8 cellular contexts compared by ENCODE assay signal in genomic region chr12:4273651-4274395, GRCh38. TPM values are rescaled to one million over a fixed set of nuclear protein-coding genes. Genes with fewer than 3 reads are reported as not detected.
DNase-seq lines count a peak whose midpoint lies in the region; ATAC-seq lines count a peak whose summit lies in the region.

CCND2 (plus strand) TSS chr12:4273762; CDS start chr12:4274041, 279 bp downstream.

- peaks cover 27% of the 10 kb centered on the region for H3K36me3 ChIP-seq in HUES64 (ENCODE audit: insufficient read depth, low read length)

- peak within 1 kb of the TSS; percentile 79 for H3K27ac ChIP-seq in HUES64 (ENCODE audit: low read depth, low read length)

- H3K27ac Mint-ChIP-seq in activated CD4-positive, alpha-beta T cell treated with anti-CD3 and anti-CD28 coated beads, Interleukin-2, amount 10 ng/mL, durations not matched to agents 24 days and 14 days = peak within 1 kb of the TSS; percentile 98

- peak; percentile 59 for ATAC-seq in left colon

- peaks cover 40% of the 10 kb centered on the region for H3K4me1 Mint-ChIP-seq in activated CD4-positive, alpha-beta T cell treated with anti-CD3 and anti-CD28 coated beads, Interleukin-2, amount 10 ng/mL, durations not matched to agents 24 days and 14 days

- WGBS in HUES64 = under 1% methylated on average over 52 of the region's 52 CpGs

- no peaks in the 10 kb centered on the region for H3K9me3 Mint-ChIP-seq in activated CD4-positive, alpha-beta T cell treated with anti-CD3 and anti-CD28 coated beads, Interleukin-2, amount 10 ng/mL, durations not matched to agents 24 days and 14 days

- peaks cover 43% of the 10 kb centered on the region for H3K27me3 ChIP-seq in HUES64 (ENCODE audit: insufficient read depth, low read length)

- H3K4me3 ChIP-seq in HUES64 (ENCODE audit: low read length) = peak within 1 kb of the TSS; percentile 96

- H3K4me1 ChIP-seq in HUES64 (ENCODE audit: insufficient read depth, low read length) = peaks cover 27% of the 10 kb centered on the region

- peak within 1 kb of the TSS; percentile 94 for H3K9ac ChIP-seq in HUES64 (ENCODE audit: low read depth, low read length)

- peak; percentile 65 to 83 for DNase-seq in NCI-H524 (lab: John Stamatoyannopoulos, UW)
- no peak for DNase-seq in NCI-H524 treated with DMSO at 0.1 percent for 48 hours (lab: John Stamatoyannopoulos, UW)
- DNase-seq in activated CD4-positive, alpha-beta T cell treated with anti-CD3 and anti-CD28 coated beads, Interleukin-2, amount 10 ng/mL, durations not matched to agents 24 days and 14 days = peak; percentile 93
- peak; percentile 65 for DNase-seq in dermis blood vessel endothelial cell
- DNase-seq in left colon = peak; percentile 89 to 96
- DNase-seq in stimulated activated CD4-positive, alpha-beta T cell treated with anti-CD3 and anti-CD28 coated beads, Interleukin-15, amount 100 ng/mL, for 48 hours (ENCODE audit: low read depth in 2 of 2) = peak; percentile 72 to 76
- DNase-seq in DMS153 (lab: John Stamatoyannopoulos, UW) = no peak

- H3K9me3 ChIP-seq in HUES64 (ENCODE audit: insufficient read depth, low read depth, low read length) = no peaks in the 10 kb centered on the region

- peak within 1 kb of the TSS; percentile 97 for H3K4me3 Mint-ChIP-seq in activated CD4-positive, alpha-beta T cell treated with anti-CD3 and anti-CD28 coated beads, Interleukin-2, amount 10 ng/mL, durations not matched to agents 24 days and 14 days

- intact Hi-C loops in activated CD4-positive, alpha-beta T cell treated with anti-CD3 and anti-CD28 coated beads, Interleukin-2, amount 10 ng/mL, durations not matched to agents 24 days and 14 days (cut with micrococcal nuclease) = loop anchor here (1.0 to 2.0 kb wide), 6 partner anchors 47 to 521 kb away; partner anchors contain the start of genes CRACR2A, PARP11 and TIGAR
- intact Hi-C loops in left colon (cut with DNase I, micrococcal nuclease) = loop anchor here in 1 of 2 donors (5.0 to 10.0 kb wide), 3 partner anchors 157 to 399 kb away; partner anchors contain the start of gene PARP11

- peaks cover 1% of the 10 kb centered on the region for H3K27me3 Mint-ChIP-seq in activated CD4-positive, alpha-beta T cell treated with anti-CD3 and anti-CD28 coated beads, Interleukin-2, amount 10 ng/mL, durations not matched to agents 24 days and 14 days

- H3K36me3 Mint-ChIP-seq in activated CD4-positive, alpha-beta T cell treated with anti-CD3 and anti-CD28 coated beads, Interleukin-2, amount 10 ng/mL, durations not matched to agents 24 days and 14 days (ENCODE audit: low read depth) = peaks cover 45% of the 10 kb centered on the region

RNA-seq across cellular contexts. Expression of gene CCND2, which starts in this region (rescaled TPM):
- polyA plus RNA-seq in HUES64 (2013, experiment 1 of 2) = 54.8 TPM
- polyA plus RNA-seq in HUES64 (2013, experiment 2 of 2) = 65.7 TPM
- 607 and 615 TPM in 2 replicates for total RNA-seq in activated CD4-positive, alpha-beta T cell treated with anti-CD3 and anti-CD28 coated beads, Interleukin-2, amount 10 ng/mL, durations not matched to agents 24 days and 14 days
- total RNA-seq in dermis blood vessel endothelial cell (111 and 140 TPM in 2 replicates), left colon (100 to 1,000 TPM in 1 of 2 donors, 10 to 100 TPM in 1; 97.7 to 106 TPM)

Comparison
In these comparisons a context has a peak if more than half of its experiments do, and no peak if none do; other contexts are left out.
1. DNase-seq: peak in NCI-H524 (2 of 2), activated CD4-positive, alpha-beta T cell treated with anti-CD3 and anti-CD28 coated beads, Interleukin-2, amount 10 ng/mL, durations not matched to agents 24 days and 14 days (single experiment), dermis blood vessel endothelial cell (single experiment), left colon (2 of 2) and stimulated activated CD4-positive, alpha-beta T cell treated with anti-CD3 and anti-CD28 coated beads, Interleukin-15, amount 100 ng/mL, for 48 hours (2 of 2); none in NCI-H524 treated with DMSO at 0.1 percent for 48 hours (single experiment) and DMS153 (single experiment).